In the genomic region with DNA sequence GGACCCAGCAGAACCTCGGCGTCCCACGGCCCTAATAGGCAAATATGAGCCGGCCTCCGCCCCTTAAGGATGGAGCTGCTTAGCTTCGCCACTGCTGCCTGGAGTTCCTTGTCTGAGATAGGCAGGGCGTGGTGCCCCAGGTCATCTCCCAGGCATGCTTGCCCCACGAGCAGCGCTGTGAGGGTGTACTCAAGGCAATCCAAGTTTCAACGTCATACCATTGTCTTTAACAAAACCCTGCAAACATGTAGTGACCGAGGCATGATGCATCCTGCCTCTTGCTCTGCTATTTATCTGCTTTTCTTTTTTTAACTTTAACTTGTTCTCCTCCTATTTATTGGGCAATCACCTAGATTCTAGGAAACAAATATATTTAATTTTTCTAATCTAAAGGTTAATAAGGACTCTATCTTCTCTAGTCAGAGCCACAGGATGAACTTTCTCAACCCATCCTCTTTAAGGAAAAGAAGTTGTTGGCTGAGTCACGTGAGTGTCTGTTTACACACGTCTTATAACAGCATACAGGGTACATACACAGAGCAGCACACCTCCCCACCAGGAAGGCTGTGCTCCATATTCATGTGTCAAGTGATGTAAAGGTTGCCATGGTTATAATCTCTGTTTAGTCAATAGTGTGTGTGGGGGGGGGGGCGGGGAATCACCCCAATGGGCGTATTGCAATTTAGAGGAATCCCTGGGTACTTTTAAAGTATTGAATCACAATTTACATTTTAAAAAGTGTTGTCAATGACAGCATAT, we compare ENCODE assay signal across 8 cellular contexts. TPM values are rescaled to one million over a fixed set of nuclear protein-coding genes. Genes with fewer than 3 reads are reported as not detected.
A peak's percentile ranks its signal among the peaks of the same experiment; 100 is the strongest.
DNase-seq lines count a peak whose midpoint lies in the region; ATAC-seq and TF ChIP-seq lines count a peak whose summit lies in the region.

No MANE protein-coding gene starts in this region.

- H3K27ac Mint-ChIP-seq in activated T-helper 17 cell treated with anti-CD3 and anti-CD28 coated beads, Interleukin-2, amount 50 U/mL, for 72 hours, result no peak overlapping the region

- TF ChIP-seq CTCF in mucosa of descending colon (IDR thresholded peaks at IDR 0.05), result no peak

- peak; percentile 88 for ATAC-seq in mucosa of descending colon
- no peak for ATAC-seq in activated T-helper 17 cell treated with anti-CD3 and anti-CD28 coated beads, Interleukin-2, amount 50 U/mL, for 72 hours (replicated peaks)

- no peaks in the 10 kb centered on the region for H3K36me3 ChIP-seq in mucosa of descending colon (ENCODE audit: low read depth)

- H3K9me3 ChIP-seq in mucosa of descending colon, result no peaks in the 10 kb centered on the region

- no peak overlapping the region for H3K4me3 Mint-ChIP-seq in activated T-helper 17 cell treated with anti-CD3 and anti-CD28 coated beads, Interleukin-2, amount 50 U/mL, for 72 hours

- no peaks in the 10 kb centered on the region for H3K4me1 Mint-ChIP-seq in activated T-helper 17 cell treated with anti-CD3 and anti-CD28 coated beads, Interleukin-2, amount 50 U/mL, for 72 hours

- intact Hi-C loops in mucosa of descending colon (cut with DNase I, micrococcal nuclease), result no loop called here

- no peak overlapping the region for H3K4me3 ChIP-seq in mucosa of descending colon

- H3K4me1 ChIP-seq in mucosa of descending colon (ENCODE audit: low read depth), result peaks cover 21% of the 10 kb centered on the region

- H3K27me3 Mint-ChIP-seq in activated T-helper 17 cell treated with anti-CD3 and anti-CD28 coated beads, Interleukin-2, amount 50 U/mL, for 72 hours, result peaks cover 26% of the 10 kb centered on the region

- DNase-seq in DMS53 treated with DMSO at 0.1 percent for 48 hours (lab: John Stamatoyannopoulos, UW; ENCODE audit: unreplicated experiment) (peak; percentile 83), NCI-H460 (ENCODE audit: extremely low read depth, low read depth) (peak; percentile 81), dedifferentiated amniotic fluid mesenchymal stem cell (ENCODE audit: extremely low spot score) (peak; percentile 67), mucosa of descending colon (peak; percentile 82 to 87 (median 84)), GOT3 (lab: John Stamatoyannopoulos, UW) (no peak), NCI-H1694 (lab: John Stamatoyannopoulos, UW) (no peak)
- DNase-seq in activated CD4-positive, CD25-positive, alpha-beta regulatory T cell treated with anti-CD3 and anti-CD28 coated beads, Interleukin-2, amount 50 U/mL, for 72 hours, result no peak

- H3K9me3 Mint-ChIP-seq in activated T-helper 17 cell treated with anti-CD3 and anti-CD28 coated beads, Interleukin-2, amount 50 U/mL, for 72 hours, result no peaks in the 10 kb centered on the region

- H3K36me3 Mint-ChIP-seq in activated T-helper 17 cell treated with anti-CD3 and anti-CD28 coated beads, Interleukin-2, amount 50 U/mL, for 72 hours (ENCODE audit: low read depth), result no peaks in the 10 kb centered on the region

RNA-seq across cellular contexts. Expression of gene ZSWIM6, which starts 27.3 kb away (rescaled TPM):
- 10.6 and 13.0 TPM in 2 replicates for total RNA-seq in NCI-H460 (2014; rRNA removed; shearing (Covaris generic))
- 6.1 and 7.2 TPM in 2 replicates for polyA plus RNA-seq in NCI-H460 (2014; cell fraction: nucleus; rRNA removed)
- total RNA-seq in mucosa of descending colon, result 10 to 100 TPM; 26.2 to 39.4 (median 27.8) TPM
- 1 to 10 TPM; 3.2 to 4.9 TPM for total RNA-seq in activated T-helper 17 cell treated with anti-CD3 and anti-CD28 coated beads, Interleukin-2, amount 50 U/mL, for 72 hours

Comparison
In these comparisons a context has a peak if more than half of its experiments do, and no peak if none do; other contexts are left out.
1. DNase-seq: peak in DMS53 treated with DMSO at 0.1 percent for 48 hours (single experiment), NCI-H460 (single experiment), dedifferentiated amniotic fluid mesenchymal stem cell (single experiment) and mucosa of descending colon (3 of 3); none in GOT3 (single experiment), NCI-H1694 (single experiment) and activated CD4-positive, CD25-positive, alpha-beta regulatory T cell treated with anti-CD3 and anti-CD28 coated beads, Interleukin-2, amount 50 U/mL, for 72 hours (single experiment).